17 cellular contexts compared by ENCODE assay signal in the genomic region with DNA sequence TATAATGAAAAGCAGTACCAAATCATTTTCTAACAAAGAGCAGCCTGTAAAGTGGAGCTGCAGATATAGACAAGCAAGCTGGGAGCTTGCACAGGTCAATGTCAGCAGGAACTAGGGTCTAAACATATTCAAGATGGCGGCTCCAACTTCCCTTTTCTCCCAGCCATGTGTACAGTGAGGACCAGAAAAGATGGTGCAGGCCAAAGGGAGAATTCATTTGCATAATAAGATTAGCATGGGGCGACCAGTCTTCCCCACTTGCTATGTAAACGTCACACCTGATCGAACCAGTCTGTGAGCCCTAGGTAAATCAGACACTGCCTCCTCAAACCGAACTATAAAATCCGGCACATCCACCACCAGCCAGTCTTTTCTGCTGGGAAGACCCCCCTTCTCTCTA. TPM values are rescaled to one million over a fixed set of nuclear protein-coding genes. Genes with fewer than 3 reads are reported as not detected.
DNase-seq lines count a peak whose midpoint lies in the region; ATAC-seq and TF ChIP-seq lines count a peak whose summit lies in the region.
"Had no signal": no experiment of that assay in that cellular context is flagged by ENCODE, and none has a peak within 500 bp of the region (broad histone marks: within the 10 kb centered on the region; RNA-seq: fewer than 3 reads in every experiment).

No MANE protein-coding gene starts in this region.

- intact Hi-C loops in PC-3 (cut with micrococcal nuclease) = no loop called here

- POLR2A ChIA-PET in PC-3 (lab: Charles Lee; ENCODE audit: unreplicated experiment) = interaction anchor here (0.7 kb wide), 1 partner anchor 185 kb away, joined by 4 read pairs; no protein-coding TSS in a partner anchor

- H3K9me3 ChIP-seq in PC-3 (ENCODE audit: low read length) = no peaks in the 10 kb centered on the region
- H3K9me3 ChIP-seq: A549, SK-N-SH had no signal

- H3K27me3 ChIP-seq in PC-3 (ENCODE audit: low read length) = no peaks in the 10 kb centered on the region

- H3K27ac ChIP-seq in PC-3 (ENCODE audit: low read length) = peak overlapping the region; percentile 30; the same call in 1 of the 2 replicates
- H3K27ac ChIP-seq: A549 had no signal

- H3K79me2 ChIP-seq in PC-3 (ENCODE audit: low read length) = no peaks in the 10 kb centered on the region

- H3K4me3 ChIP-seq in PC-3 (ENCODE audit: low read length) = no peak overlapping the region
- H3K4me3 ChIP-seq: A549 had no signal

- H3K9ac ChIP-seq in PC-3 (ENCODE audit: low read length) = no peak overlapping the region
- H3K9ac ChIP-seq: SK-N-SH had no signal

- BruUV-seq in PC-3 (replicated peaks; lab: Mats Ljungman, UMichigan) = no TSS peak

- CTCF ChIA-PET in PC-3 (lab: Charles Lee) = no interaction called here

- H3K4me1 ChIP-seq in PC-3 (ENCODE audit: insufficient read depth, low read length) = peaks cover 23% of the 10 kb centered on the region

- no peaks in the 10 kb centered on the region for H3K9me2 ChIP-seq in PC-3 (replicated peaks; ENCODE audit: low read length)
- H3K9me2 ChIP-seq: SK-N-SH had no signal

- no peak for ATAC-seq in PC-3
- no peak for ATAC-seq in GM21619 (IDR thresholded peaks at IDR 0.05; ENCODE audit: unreplicated experiment)
- no peak for ATAC-seq in HG02571 (IDR thresholded peaks at IDR 0.05; ENCODE audit: unreplicated experiment)
- no peak for ATAC-seq in HG03139 (IDR thresholded peaks at IDR 0.05; ENCODE audit: unreplicated experiment)
- ATAC-seq in HG02763 (IDR thresholded peaks at IDR 0.05; ENCODE audit: unreplicated experiment) = no peak
- ATAC-seq: A549, Panc1 had no signal

- no peaks in the 10 kb centered on the region for H3K36me3 ChIP-seq in PC-3 (ENCODE audit: low read depth, low read length)

- H2AFZ ChIP-seq in PC-3 (ENCODE audit: low read length) = no peak overlapping the region; the same call in 1 of the 2 replicates

- H3K4me2 ChIP-seq in PC-3 (ENCODE audit: low read length) = peak overlapping the region; percentile 51
- H3K4me2 ChIP-seq: A549, SK-N-SH had no signal

- DNase-seq in NCI-H82 (lab: John Stamatoyannopoulos, UW) = peak; percentile 45
- no peak for DNase-seq in NCI-H82 treated with DMSO at 0.1 percent for 48 hours (lab: John Stamatoyannopoulos, UW; ENCODE audit: unreplicated experiment)
- peak; percentile 89 for DNase-seq in NCI-H2029 (lab: John Stamatoyannopoulos, UW)
- DNase-seq in PC-3 = no peak
- DNase-seq: DND-41, H7, MV-4-11, NCI-H1436, Right ventricle myocardium superior, SK-N-SH, T-helper 1 cell had no signal

- no peak for TF ChIP-seq CTCF in PC-3 (conservative IDR thresholded peaks at IDR 0.05; ENCODE audit: low read depth, low read length)

- no peaks in the 10 kb centered on the region for H3F3A ChIP-seq in PC-3 (ENCODE audit: low read length, unreplicated experiment)

- no peaks in the 10 kb centered on the region for H4K20me1 ChIP-seq in PC-3 (ENCODE audit: low read length)

RNA-seq across cellular contexts. Expression of gene RAPGEF5, which starts 4.4 kb away (rescaled TPM):
- 5.6 and 10.8 TPM in 2 replicates for total RNA-seq in PC-3 (2014; rRNA removed)

Comparison
In these comparisons a context has a peak if more than half of its experiments do, and no peak if none do; other contexts are left out.
1. DNase-seq: peak in NCI-H82 (single experiment) and NCI-H2029 (single experiment); none in NCI-H82 treated with DMSO at 0.1 percent for 48 hours (single experiment) and PC-3 (single experiment).